Comparison of ENCODE assay signal across 21 cellular contexts in genomic region chr11:105713696-105714095, GRCh38.
"Had no signal": no experiment of that assay in that cellular context is flagged by ENCODE, and none has a peak within 500 bp of the region (broad histone marks: within the 10 kb centered on the region; RNA-seq: fewer than 3 reads in every experiment).

No MANE protein-coding gene starts in this region.

- H3K4me1 Mint-ChIP-seq: T-cell had no signal

- H3K9me3 ChIP-seq: MG63, SK-N-SH had no signal

- H3K27me3 Mint-ChIP-seq: T-cell had no signal

- H3K9me3 Mint-ChIP-seq: T-cell had no signal

- H3K9ac ChIP-seq: SK-N-SH had no signal

- H3K27me3 ChIP-seq: MG63 had no signal

- H3K4me2 ChIP-seq: SK-N-SH had no signal

- H3K36me3 ChIP-seq: MG63 had no signal

- FAIRE-seq: HepG2 had no signal

- H3K36me3 Mint-ChIP-seq: T-cell had no signal

- H3K27ac Mint-ChIP-seq: T-cell had no signal

- H3K9me2 ChIP-seq: SK-N-SH had no signal

- H3K4me3 Mint-ChIP-seq: T-cell had no signal

- DNase-seq: IMR-90; Karpas-422; KG1; MG63; NCI-H1092 treated with DMSO at 0.1 percent for 48 hours; NCI-H1436; NCI-H187; NCI-H2029; NCI-H2081 treated with DMSO at 0.1 percent for 48 hours; NCI-H2171; NCI-H226; NCI-H446; NCI-H510A; NCI-H524 treated with DMSO at 0.1 percent for 48 hours; NCI-H82; NK-92 treated with Interleukin-12 subunit alpha and Interleukin-12 subunit beta, amount 100 ng/mL, for 24 hours; PC-3; SK-N-SH; SW 1271; T-cell had no signal

- H3K4me3 ChIP-seq: MG63 had no signal
